In genomic region chr9:100619194-100619593, GRCh38 we compare ENCODE assay signal across 20 cellular contexts.
"Had no signal": no experiment of that assay in that cellular context is flagged by ENCODE, and none has a peak within 500 bp of the region (broad histone marks: within the 10 kb centered on the region; RNA-seq: fewer than 3 reads in every experiment).

No MANE protein-coding gene starts in this region.

- H3K36me3 Mint-ChIP-seq: natural killer cell had no signal

- DNase-seq: effector memory CD8-positive, alpha-beta T cell; esophagus squamous epithelium; foreskin fibroblast; glutamatergic neuron; islet precursor cell; mammary epithelial cell; natural killer cell; nucleus accumbens; ovary; small intestine; stimulated activated CD4-positive, alpha-beta T cell treated with anti-CD3 and anti-CD28 coated beads, Interleukin-12 subunit alpha, Interleukin-12 subunit beta, amount 100 ng/mL, for 4 hours; stimulated activated naive CD4-positive, alpha-beta T cell; stomach; substantia nigra; transverse colon had no signal

- H3K4me1 ChIP-seq: esophagus squamous epithelium, gastroesophageal sphincter, right atrium auricular region, stomach, transverse colon had no signal

- H3K9me3 ChIP-seq: ovary had no signal

- H3K36me3 ChIP-seq: esophagus squamous epithelium, gastroesophageal sphincter, ovary, right atrium auricular region, stomach, thoracic aorta, transverse colon had no signal

- H3K27ac Mint-ChIP-seq: effector memory CD8-positive, alpha-beta T cell; natural killer cell had no signal

- H3K4me3 ChIP-seq: esophagus squamous epithelium, gastroesophageal sphincter, ovary, right atrium auricular region, stomach, thoracic aorta, transverse colon had no signal

- H3K4me3 Mint-ChIP-seq: effector memory CD8-positive, alpha-beta T cell; natural killer cell; neural crest cell had no signal

- H3K27me3 ChIP-seq: esophagus squamous epithelium, ovary, right atrium auricular region, stomach, transverse colon had no signal

- H3K4me1 Mint-ChIP-seq: natural killer cell, neural crest cell had no signal

- H3K27ac ChIP-seq: esophagus squamous epithelium, gastroesophageal sphincter, ovary, right atrium auricular region, stomach, thoracic aorta, transverse colon had no signal

- ATAC-seq: effector memory CD8-positive, alpha-beta T cell; gastroesophageal sphincter; left lobe of liver; natural killer cell had no signal
